ENCODE assay signal across 31 cellular contexts in genomic region chr17:40843242-40843641, GRCh38. TPM values are rescaled to one million over a fixed set of nuclear protein-coding genes. Genes with fewer than 3 reads are reported as not detected.
DNase-seq lines count a peak whose midpoint lies in the region; ATAC-seq, FAIRE-seq and TF ChIP-seq lines count a peak whose summit lies in the region.
"Had no signal": no experiment of that assay in that cellular context is flagged by ENCODE, and none has a peak within 500 bp of the region (broad histone marks: within the 10 kb centered on the region; RNA-seq: fewer than 3 reads in every experiment).

No MANE protein-coding gene starts in this region.

- H3K4me2 ChIP-seq in GM12878 (ENCODE audit: control insufficient read depth, insufficient read depth) = no peak overlapping the region
- H3K4me2 ChIP-seq: BLaER1 had no signal

- SMC1A ChIA-PET in GM12878 (lab: Charles Lee; ENCODE audit: uncharacterized antibody, unreplicated experiment) = interaction anchor here (0.9 to 1.0 kb wide), 3 partner anchors 11 to 50 kb away, joined by 3 read pairs; no protein-coding TSS in a partner anchor

- H3K27me3 ChIP-seq in GM12878 (replicated peaks in 1 of 2; ENCODE audit: control insufficient read depth in 2 of 2, insufficient read depth in 2 of 2, low read length in 1 of 2) = no peaks in the 10 kb centered on the region
- H3K27me3 ChIP-seq: BLaER1 had no signal

- H3K27me3 Mint-ChIP-seq in naive thymus-derived CD8-positive, alpha-beta T cell = peaks cover 11 to 49% (median 28%) of the 10 kb centered on the region in 5 donors

- no peak for TF ChIP-seq POLR2A in GM12878 (IDR thresholded peaks at IDR 0.05; ENCODE audit: low read depth, low read length)

- no peak for FAIRE-seq in GM12878 (lab: Jason Lieb, UNC)
- FAIRE-seq: A204.1, GM12891 had no signal

- H3K4me3 Mint-ChIP-seq in naive thymus-derived CD8-positive, alpha-beta T cell = peak overlapping the region in 1 of 10 donors; percentile 16
- H3K4me3 Mint-ChIP-seq: CD4-positive, alpha-beta memory T cell; CD4-positive, CD25-positive, alpha-beta regulatory T cell; CD8-positive, alpha-beta memory T cell had no signal

- no peak overlapping the region for H3K27ac Mint-ChIP-seq in naive thymus-derived CD8-positive, alpha-beta T cell
- H3K27ac Mint-ChIP-seq: CD14-positive monocyte; CD4-positive, alpha-beta memory T cell; CD4-positive, CD25-positive, alpha-beta regulatory T cell; CD8-positive, alpha-beta memory T cell had no signal

- intact Hi-C loops in GM12878 (cut with micrococcal nuclease; ENCODE audit: unreplicated experiment) = no loop called here

- no peak overlapping the region for H3K27ac ChIP-seq in HEK293 (ENCODE audit: extremely low read depth, low read depth, low read length)
- H3K27ac ChIP-seq in GM12878 (ENCODE audit: control insufficient read depth, insufficient read depth) = no peak overlapping the region
- H3K27ac ChIP-seq: BLaER1 had no signal

- 24% methylated on average over 3 of the region's 3 CpGs for WGBS in GM12878 (ENCODE audit: insufficient coverage, insufficient replicate concordance, low lambda C conversion rate, missing lambda C conversion rate)

- no peak for TF ChIP-seq RAD21 in GM12878 (IDR thresholded peaks at IDR 0.05; ENCODE audit: insufficient read depth, low read depth, low read length)

- no peaks in the 10 kb centered on the region for H4K20me1 ChIP-seq in GM12878 (ENCODE audit: control insufficient read depth, insufficient read depth)
- H4K20me1 ChIP-seq: BLaER1 had no signal

- peaks cover 0 to 6% (median under 1%) of the 10 kb centered on the region in 4 donors for H3K4me1 Mint-ChIP-seq in naive thymus-derived CD8-positive, alpha-beta T cell
- H3K4me1 Mint-ChIP-seq: CD14-positive monocyte; CD4-positive, CD25-positive, alpha-beta regulatory T cell; CD8-positive, alpha-beta memory T cell had no signal

- no peaks in the 10 kb centered on the region for H3K9me3 Mint-ChIP-seq in naive thymus-derived CD8-positive, alpha-beta T cell
- H3K9me3 Mint-ChIP-seq: CD4-positive, alpha-beta memory T cell; CD8-positive, alpha-beta memory T cell had no signal

- in situ Hi-C loops in GM12878 (cut with MboI) = no loop called here

- no TSS peak for BruUV-seq in GM12878 (replicated peaks; lab: Mats Ljungman, UMichigan)

- DNase-seq in GM12878 (ENCODE audit: low read depth, low spot score) (no peak), KG1 (lab: John Stamatoyannopoulos, UW) (no peak), germinal center (ENCODE audit: low spot score) (no peak)
- no peak for DNase-seq in naive thymus-derived CD8-positive, alpha-beta T cell
- DNase-seq in stimulated activated CD4-positive, alpha-beta T cell treated with anti-CD3 and anti-CD28 coated beads, Interleukin-4, amount 100 ng/mL, for 24 hours = no peak
- DNase-seq: 8988T; ACHN; BE2C; C1 segment of cervical spinal cord; CD4-positive, alpha-beta memory T cell; CD4-positive, CD25-positive, alpha-beta regulatory T cell; CD8-positive, alpha-beta memory T cell; COR-L47; DMS 273 treated with DMSO at 0.1 percent for 48 hours; DMS153; DMS53; DMS79; DND-41; EL; GDM1 had no signal

- POLR2A ChIA-PET in HEK293 (lab: Yijun Ruan, JAX) (no interaction called here), GM12878 (lab: Charles Lee) (no interaction called here)
- POLR2A ChIA-PET in naive thymus-derived CD8-positive, alpha-beta T cell (lab: Charles Lee) = interaction anchor here (1.1 kb wide), 1 partner anchor 24 kb away, joined by 3 read pairs; no protein-coding TSS in a partner anchor

- H3K4me1 ChIP-seq in HEK293 (ENCODE audit: control insufficient read depth, insufficient read depth, low read length) = no peaks in the 10 kb centered on the region
- no peaks in the 10 kb centered on the region for H3K4me1 ChIP-seq in GM12878 (ENCODE audit: control insufficient read depth, insufficient read depth, low read length)
- H3K4me1 ChIP-seq: BE2C, BLaER1 had no signal

- H3K36me3 ChIP-seq in HEK293 (ENCODE audit: control insufficient read depth in 2 of 2, insufficient read depth in 1 of 2, low read length in 2 of 2) = no peaks in the 10 kb centered on the region
- H3K36me3 ChIP-seq in GM12878 (ENCODE audit: control insufficient read depth in 2 of 2, insufficient read depth in 2 of 2, low read length in 1 of 2) = no peaks in the 10 kb centered on the region
- H3K36me3 ChIP-seq: BE2C, BLaER1 had no signal

- CTCF ChIA-PET in HEK293 (lab: Yijun Ruan, JAX) = interaction anchor here (0.7 to 1.2 kb wide), 6 partner anchors 18 to 969 kb away, joined by 3 to 8 read pairs (median 3); no protein-coding TSS in a partner anchor
- CTCF ChIA-PET in GM12878 (lab: Yijun Ruan, JAX) = interaction anchor here (0.9 to 1.3 kb wide), 3 partner anchors 10 to 706 kb away, joined by 3 read pairs; no protein-coding TSS in a partner anchor

- H3K4me3 ChIP-seq in HEK293 (ENCODE audit: low read depth, low read length) = no peak overlapping the region
- no peak overlapping the region for H3K4me3 ChIP-seq in GM12878
- H3K4me3 ChIP-seq: BLaER1 had no signal

- ATAC-seq in GM12878 (0 out of 3 replicates have a peak, but pooled peaks have one; percentile 34), esophagus mucosa (peak; percentile 23), GM21576 (IDR thresholded peaks at IDR 0.05; ENCODE audit: unreplicated experiment) (no peak)
- ATAC-seq in naive thymus-derived CD8-positive, alpha-beta T cell = peak; percentile 47 to 57

- no peak overlapping the region for H3K9ac ChIP-seq in GM12878 (ENCODE audit: control insufficient read depth, insufficient read depth, low read length)
- H3K9ac ChIP-seq: BLaER1 had no signal

- no peak for TF ChIP-seq EP300 in GM12878 (IDR thresholded peaks at IDR 0.05; ENCODE audit: borderline replicate concordance in 1 of 2, control insufficient read depth in 1 of 2, low read depth in 2 of 2, low read length in 2 of 2)

- H3K9me3 ChIP-seq in HEK293 (ENCODE audit: control insufficient read depth, insufficient read depth, low read depth, low read length) (no peaks in the 10 kb centered on the region), GM12878 (replicated peaks; ENCODE audit: control insufficient read depth, insufficient read depth, low read length) (no peaks in the 10 kb centered on the region)
- H3K9me3 ChIP-seq: BE2C, BLaER1 had no signal

- H3K36me3 Mint-ChIP-seq in naive thymus-derived CD8-positive, alpha-beta T cell = no peaks in the 10 kb centered on the region
- H3K36me3 Mint-ChIP-seq: CD14-positive monocyte; CD4-positive, CD25-positive, alpha-beta regulatory T cell; CD8-positive, alpha-beta memory T cell had no signal

- RAD21 ChIA-PET in GM12878 (lab: Charles Lee; ENCODE audit: unreplicated experiment) = interaction anchor here (1.2 kb wide), 1 partner anchor 25 kb away, joined by 3 read pairs; no protein-coding TSS in a partner anchor

- no peak overlapping the region for H2AFZ ChIP-seq in GM12878 (ENCODE audit: control insufficient read depth, low read depth, low read length)

- no peak for TF ChIP-seq CTCF in HEK293 (tag by site-specific recombination; IDR thresholded peaks at IDR 0.05)
- TF ChIP-seq CTCF in GM12878 (IDR thresholded peaks at IDR 0.05 in 2 of 3, conservative IDR thresholded peaks at IDR 0.05 in 1 of 3; ENCODE audit: control insufficient read depth in 2 of 3, extremely low read depth in 1 of 3, insufficient read depth in 1 of 3, low read depth in 3 of 3, low read length in 3 of 3) = no peak

- H3K79me2 ChIP-seq in GM12878 (ENCODE audit: control insufficient read depth, insufficient read depth, low read length) = no peaks in the 10 kb centered on the region

RNA-seq across cellular contexts. Expression of gene KRT10, which starts 20.8 kb away (rescaled TPM):
- 1.1 TPM in 1 of 2 replicates, not detected in the other for total RNA-seq in GM12878 (2013; cell fraction: nucleolus; rRNA removed)
- total RNA-seq in GM12878 (2014; rRNA removed) (5.7 and 12.4 TPM in 2 replicates), GM12878 (2014; rRNA removed; fragmentation: Illumina TruSeq; extraction: Trizol) (10.8 and 11.1 TPM in 2 replicates), GM12878 (2021) (34.8 and 36.4 TPM in 2 replicates), esophagus mucosa (50.3 TPM)
- 3.7 TPM for polyA plus RNA-seq in GM12878 (2011; ENCODE audit: low read depth)
- polyA plus RNA-seq in GM12878 (2011; rRNA removed) (21.3 and 41.6 TPM in 2 replicates), GM12878 (2014; fragmentation: Illumina TruSeq; extraction: Trizol) (11.1 and 14.4 TPM in 2 replicates), GM12878 (2014; fragmentation: Nextera tagmentation; extraction: Ambion mirVana) (10 to 100 TPM; 16.0 to 37.0 TPM), GM12878 (2014; rRNA removed) (26.6 and 27.1 TPM in 2 replicates), GM12878 (2016; fragmentation: Nextera tagmentation; extraction: Ambion mirVana) (10 to 100 TPM; 78.7 to 98.5 TPM)
- 6.6 and 8.3 TPM in 2 replicates for polyA plus RNA-seq in GM12878 (2011; cell fraction: cytosol; rRNA removed)
- polyA plus RNA-seq in GM12878 (2011; cell fraction: nucleus; rRNA removed) = 4.2 and 5.9 TPM in 2 replicates
- 44.8 and 68.4 TPM in 2 replicates for polyA plus RNA-seq in GM12878 (2012)
- polyA minus RNA-seq in GM12878 (2011; rRNA and poly(A)+ RNA removed) = 0.77 and 1.8 TPM in 2 replicates
- polyA minus RNA-seq in GM12878 (2011; cell fraction: cytosol; rRNA and poly(A)+ RNA removed) = 1.1 and 1.5 TPM in 2 replicates
- polyA minus RNA-seq in GM12878 (2011; cell fraction: nucleus; rRNA and poly(A)+ RNA removed) = 0.97 and 1.2 TPM in 2 replicates
- 10 to 100 TPM; 47.8 to 53.7 TPM for total RNA-seq in naive thymus-derived CD8-positive, alpha-beta T cell
- polyA plus RNA-seq in naive thymus-derived CD8-positive, alpha-beta T cell = 100 to 1,000 TPM; 185 to 239 (median 204) TPM

RNA-seq across cellular contexts. Expression of gene KRT12, which starts 23.8 kb away (rescaled TPM):
- not detected in 2 replicates for total RNA-seq in GM12878 (2013; cell fraction: nucleolus; rRNA removed)
- total RNA-seq in GM12878 (2014; rRNA removed) (not detected in 2 replicates), GM12878 (2014; rRNA removed; fragmentation: Illumina TruSeq; extraction: Trizol) (not detected in 2 replicates), GM12878 (2021) (not detected in 2 replicates), esophagus mucosa (not detected)
- polyA plus RNA-seq in GM12878 (2011; ENCODE audit: low read depth) = not detected
- polyA plus RNA-seq in GM12878 (2011; rRNA removed) (not detected in 2 replicates), GM12878 (2014; fragmentation: Illumina TruSeq; extraction: Trizol) (not detected in 2 replicates), GM12878 (2014; fragmentation: Nextera tagmentation; extraction: Ambion mirVana) (not detected), GM12878 (2014; rRNA removed) (not detected in 2 replicates), GM12878 (2016; fragmentation: Nextera tagmentation; extraction: Ambion mirVana) (not detected)
- not detected in 2 replicates for polyA plus RNA-seq in GM12878 (2011; cell fraction: cytosol; rRNA removed)
- not detected in 2 replicates for polyA plus RNA-seq in GM12878 (2011; cell fraction: nucleus; rRNA removed)
- not detected in 2 replicates for polyA plus RNA-seq in GM12878 (2012)
- not detected in 2 replicates for polyA minus RNA-seq in GM12878 (2011; rRNA and poly(A)+ RNA removed)
- not detected in 2 replicates for polyA minus RNA-seq in GM12878 (2011; cell fraction: cytosol; rRNA and poly(A)+ RNA removed)
- polyA minus RNA-seq in GM12878 (2011; cell fraction: nucleus; rRNA and poly(A)+ RNA removed) = not detected in 2 replicates
- total RNA-seq in naive thymus-derived CD8-positive, alpha-beta T cell = not detected
- polyA plus RNA-seq in naive thymus-derived CD8-positive, alpha-beta T cell = not detected
- total RNA-seq: A673; CD4-positive, alpha-beta memory T cell; CD4-positive, CD25-positive, alpha-beta regulatory T cell; CD8-positive, alpha-beta memory T cell; Daoy; G401 had no signal
- polyA plus RNA-seq: AG04450; CD14-positive monocyte; CD4-positive, alpha-beta memory T cell; CD4-positive, CD25-positive, alpha-beta regulatory T cell; CD8-positive, alpha-beta memory T cell had no signal

RNA-seq across cellular contexts. Expression of gene KRT20, which starts 41.8 kb away (rescaled TPM):
- total RNA-seq in GM12878 (2013; cell fraction: nucleolus; rRNA removed) = not detected in 2 replicates
- total RNA-seq in GM12878 (2014; rRNA removed) (not detected in 2 replicates), GM12878 (2014; rRNA removed; fragmentation: Illumina TruSeq; extraction: Trizol) (not detected in 2 replicates), GM12878 (2021) (0.23 and 0.37 TPM in 2 replicates), esophagus mucosa (0.20 TPM)
- polyA plus RNA-seq in GM12878 (2011; ENCODE audit: low read depth) = not detected
- polyA plus RNA-seq in GM12878 (2011; rRNA removed) (not detected in 2 replicates), GM12878 (2014; fragmentation: Illumina TruSeq; extraction: Trizol) (not detected in 2 replicates), GM12878 (2014; fragmentation: Nextera tagmentation; extraction: Ambion mirVana) (not detected), GM12878 (2014; rRNA removed) (not detected in 2 replicates), GM12878 (2016; fragmentation: Nextera tagmentation; extraction: Ambion mirVana) (not detected)
- not detected in 2 replicates for polyA plus RNA-seq in GM12878 (2011; cell fraction: cytosol; rRNA removed)
- polyA plus RNA-seq in GM12878 (2011; cell fraction: nucleus; rRNA removed) = not detected in 2 replicates
- not detected in 2 replicates for polyA plus RNA-seq in GM12878 (2012)
- not detected in 2 replicates for polyA minus RNA-seq in GM12878 (2011; rRNA and poly(A)+ RNA removed)
- not detected in 2 replicates for polyA minus RNA-seq in GM12878 (2011; cell fraction: cytosol; rRNA and poly(A)+ RNA removed)
- not detected in 2 replicates for polyA minus RNA-seq in GM12878 (2011; cell fraction: nucleus; rRNA and poly(A)+ RNA removed)
- total RNA-seq in naive thymus-derived CD8-positive, alpha-beta T cell = not detected
- not detected for polyA plus RNA-seq in naive thymus-derived CD8-positive, alpha-beta T cell
- total RNA-seq: A673; CD4-positive, alpha-beta memory T cell; CD4-positive, CD25-positive, alpha-beta regulatory T cell; CD8-positive, alpha-beta memory T cell; Daoy; G401 had no signal
- polyA plus RNA-seq: AG04450; CD14-positive monocyte; CD4-positive, alpha-beta memory T cell; CD4-positive, CD25-positive, alpha-beta regulatory T cell; CD8-positive, alpha-beta memory T cell had no signal

RNA-seq across cellular contexts. Expression of gene KRT28, which starts 43.5 kb away (rescaled TPM):
- not detected in 2 replicates for total RNA-seq in GM12878 (2013; cell fraction: nucleolus; rRNA removed)
- total RNA-seq in GM12878 (2014; rRNA removed) (not detected in 2 replicates), GM12878 (2014; rRNA removed; fragmentation: Illumina TruSeq; extraction: Trizol) (not detected in 2 replicates), GM12878 (2021) (not detected in 2 replicates), esophagus mucosa (not detected)
- polyA plus RNA-seq in GM12878 (2011; ENCODE audit: low read depth) = not detected
- polyA plus RNA-seq in GM12878 (2011; rRNA removed) (not detected in 2 replicates), GM12878 (2014; fragmentation: Illumina TruSeq; extraction: Trizol) (not detected in 2 replicates), GM12878 (2014; fragmentation: Nextera tagmentation; extraction: Ambion mirVana) (not detected), GM12878 (2014; rRNA removed) (not detected in 2 replicates), GM12878 (2016; fragmentation: Nextera tagmentation; extraction: Ambion mirVana) (not detected)
- not detected in 2 replicates for polyA plus RNA-seq in GM12878 (2011; cell fraction: cytosol; rRNA removed)
- not detected in 2 replicates for polyA plus RNA-seq in GM12878 (2011; cell fraction: nucleus; rRNA removed)
- polyA plus RNA-seq in GM12878 (2012) = not detected in 2 replicates
- polyA minus RNA-seq in GM12878 (2011; rRNA and poly(A)+ RNA removed) = not detected in 2 replicates
- polyA minus RNA-seq in GM12878 (2011; cell fraction: cytosol; rRNA and poly(A)+ RNA removed) = not detected in 2 replicates
- polyA minus RNA-seq in GM12878 (2011; cell fraction: nucleus; rRNA and poly(A)+ RNA removed) = not detected in 2 replicates
- total RNA-seq in naive thymus-derived CD8-positive, alpha-beta T cell = not detected
- polyA plus RNA-seq in naive thymus-derived CD8-positive, alpha-beta T cell = not detected
- total RNA-seq: A673; CD4-positive, alpha-beta memory T cell; CD4-positive, CD25-positive, alpha-beta regulatory T cell; CD8-positive, alpha-beta memory T cell; Daoy; G401 had no signal
- polyA plus RNA-seq: AG04450; CD14-positive monocyte; CD4-positive, alpha-beta memory T cell; CD4-positive, CD25-positive, alpha-beta regulatory T cell; CD8-positive, alpha-beta memory T cell had no signal
